Comparison of ENCODE assay signal across 1 cellular context in genomic region chr9:137152844-137153405, GRCh38.
TF ChIP-seq lines count a peak whose summit lies in the region.

No MANE protein-coding gene starts in this region.

TF ChIP-seq in HepG2, 621 proteins besides CTCF, POLR2A, EP300 and RAD21 (continued from another document):
- TF ChIP-seq CSRNP2 (CRISPR knock-in tag; conservative IDR thresholded peaks at IDR 0.05; ENCODE audit: low read depth) (no peak), TGIF2 (CRISPR knock-in tag; IDR thresholded peaks at IDR 0.05) (no peak), ZSCAN25 (CRISPR knock-in tag; IDR thresholded peaks at IDR 0.05) (no peak), CHD2 (IDR thresholded peaks at IDR 0.05; ENCODE audit: low read depth, low read length) (no peak), ZNF883 (CRISPR knock-in tag; IDR thresholded peaks at IDR 0.05; ENCODE audit: not compliant biosample characterization) (no peak), ZSCAN5A (CRISPR knock-in tag; IDR thresholded peaks at IDR 0.05; ENCODE audit: borderline replicate concordance) (no peak), THAP8 (CRISPR knock-in tag; IDR thresholded peaks at IDR 0.05; ENCODE audit: borderline replicate concordance) (no peak)
